Comparison of ENCODE assay signal across 8 cellular contexts in the genomic region with DNA sequence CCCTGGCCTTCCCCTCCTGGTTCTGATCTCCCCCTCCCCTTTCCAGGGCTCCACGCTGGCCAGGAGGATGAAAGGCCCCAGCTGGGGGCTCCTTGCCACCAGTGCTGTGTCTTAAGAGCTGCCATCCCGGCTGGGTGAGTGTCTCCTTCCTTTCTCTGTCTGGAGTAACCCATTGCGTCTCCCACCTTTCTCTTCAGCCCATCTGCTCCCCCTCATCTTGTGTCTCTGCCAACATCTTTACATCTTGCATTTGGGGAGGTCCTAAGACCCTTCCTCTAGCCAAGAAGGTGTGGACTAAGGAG. TPM values are rescaled to one million over a fixed set of nuclear protein-coding genes. Genes with fewer than 3 reads are reported as not detected.
DNase-seq lines count a peak whose midpoint lies in the region; ATAC-seq and TF ChIP-seq lines count a peak whose summit lies in the region.

No MANE protein-coding gene starts in this region.

- no peaks in the 10 kb centered on the region for H3K36me3 Mint-ChIP-seq in progenitor cell of endocrine pancreas (ENCODE audit: insufficient read depth)

- H3K27me3 ChIP-seq in DOHH2 (ENCODE audit: control insufficient read depth, low read length) (no peaks in the 10 kb centered on the region), SK-N-SH (ENCODE audit: insufficient read depth) (no peaks in the 10 kb centered on the region)

- H3K4me1 ChIP-seq in DOHH2 (ENCODE audit: control insufficient read depth, low read length) (peaks cover 41% of the 10 kb centered on the region), SK-N-SH (ENCODE audit: control insufficient read depth in 1 of 2, insufficient read depth in 2 of 2, low read depth in 1 of 2, low read length in 1 of 2) (peaks cover 13 to 31% of the 10 kb centered on the region in 2 experiments)

- H3K9me3 Mint-ChIP-seq in progenitor cell of endocrine pancreas (ENCODE audit: low read depth), result no peaks in the 10 kb centered on the region

- H4K20me1 ChIP-seq in DOHH2 (ENCODE audit: control insufficient read depth, insufficient read depth, low read depth, low read length) (no peaks in the 10 kb centered on the region), SK-N-SH (ENCODE audit: insufficient read depth) (peaks cover 12% of the 10 kb centered on the region; the same call in 1 of the 2 replicates)

- no peaks in the 10 kb centered on the region for H3K27me3 Mint-ChIP-seq in progenitor cell of endocrine pancreas

- H3K4me3 Mint-ChIP-seq in progenitor cell of endocrine pancreas (ENCODE audit: low read depth), result peak overlapping the region; percentile 94

- CTCF ChIA-PET in SK-N-SH (lab: Yijun Ruan, JAX), result interaction anchor here (0.9 to 3.6 kb wide), 6 partner anchors 13 to 58 kb away, joined by 3 to 12 read pairs (median 4); partner anchors contain the start of genes EFS, HOMEZ and PABPN1

- peak overlapping the region; percentile 95 for H3K9ac ChIP-seq in SK-N-SH

- 0% methylated on average over 3 of the region's 3 CpGs for WGBS in SK-N-SH (ENCODE audit: low lambda C conversion rate)

- peak overlapping the region; percentile 32; the same call in 1 of the 2 replicates for H3K27ac ChIP-seq in DOHH2 (ENCODE audit: low read depth, low read length)
- peak overlapping the region; percentile 76 to 91 for H3K27ac ChIP-seq in SK-N-SH (ENCODE audit: low read depth in 2 of 2, low read length in 1 of 2)

- H3K4me2 ChIP-seq in DOHH2 (ENCODE audit: low read length) (peak overlapping the region; percentile 90), SK-N-SH (peak overlapping the region; percentile 96)

- H3K79me2 ChIP-seq in DOHH2 (ENCODE audit: control insufficient read depth, low read length) (peaks cover 26% of the 10 kb centered on the region), SK-N-SH (ENCODE audit: insufficient read depth) (peaks cover 57% of the 10 kb centered on the region)

- H3K9me2 ChIP-seq in DOHH2 (replicated peaks; ENCODE audit: control insufficient read depth, low read length) (no peaks in the 10 kb centered on the region), SK-N-SH (no peaks in the 10 kb centered on the region)

- DNase-seq in SK-N-SH, result no peak
- DNase-seq in fibroblast of the aortic adventitia (ENCODE audit: low read depth), result no peak
- no peak for DNase-seq in progenitor cell of endocrine pancreas (ENCODE audit: low spot score, unreplicated experiment)
- DNase-seq in activated CD4-positive, CD25-positive, alpha-beta regulatory T cell treated with anti-CD3 and anti-CD28 coated beads, Interleukin-2, amount 50 U/mL, for 72 hours, result no peak
- no peak for DNase-seq in activated CD4-positive, alpha-beta T cell treated with anti-CD3 and anti-CD28 coated beads, Interleukin-2, amount 50 U/mL, for 1 hour

- POLR2A ChIA-PET in SK-N-SH (lab: Yijun Ruan, JAX), result interaction anchor here (0.7 to 3.9 kb wide), 3 partner anchors 14 to 59 kb away, joined by 3 to 34 read pairs (median 4); partner anchors contain the start of genes HOMEZ and PABPN1

- TF ChIP-seq EP300 in SK-N-SH (IDR thresholded peaks at IDR 0.05; ENCODE audit: borderline replicate concordance in 1 of 2, low read depth in 1 of 2, low read length in 1 of 2), result no peak

- peaks cover 23% of the 10 kb centered on the region for H3K4me1 Mint-ChIP-seq in progenitor cell of endocrine pancreas (ENCODE audit: low read depth)

- peaks cover 10% of the 10 kb centered on the region for H3F3A ChIP-seq in DOHH2 (ENCODE audit: control insufficient read depth, insufficient read depth)
- H3F3A ChIP-seq in SK-N-SH (replicated peaks; ENCODE audit: insufficient read depth), result peaks cover 21% of the 10 kb centered on the region

- H3K36me3 ChIP-seq in DOHH2 (ENCODE audit: control insufficient read depth, low read length), result peaks cover 15% of the 10 kb centered on the region
- peaks cover 28 to 32% of the 10 kb centered on the region in 2 experiments for H3K36me3 ChIP-seq in SK-N-SH (replicated peaks in 1 of 2; ENCODE audit: control insufficient read depth in 1 of 2, insufficient read depth in 2 of 2, low read length in 1 of 2)

- TF ChIP-seq CTCF in DOHH2 (IDR thresholded peaks at IDR 0.05; ENCODE audit: low read depth, low read length, poor library complexity, severe bottlenecking), result no peak
- TF ChIP-seq CTCF in SK-N-SH (IDR thresholded peaks at IDR 0.05), result no peak
- TF ChIP-seq CTCF in fibroblast of the aortic adventitia (IDR thresholded peaks at IDR 0.05; ENCODE audit: insufficient read depth, low read length), result no peak
- TF ChIP-seq CTCF in progenitor cell of endocrine pancreas (IDR thresholded peaks at IDR 0.05; ENCODE audit: unreplicated experiment), result no peak

- peak overlapping the region; percentile 98 for H3K27ac Mint-ChIP-seq in progenitor cell of endocrine pancreas

- TF ChIP-seq RAD21 in SK-N-SH (IDR thresholded peaks at IDR 0.05; ENCODE audit: low read length), result no peak

- H3K9me3 ChIP-seq in DOHH2 (ENCODE audit: control insufficient read depth, insufficient read depth, low read length) (no peaks in the 10 kb centered on the region), SK-N-SH (no peaks in the 10 kb centered on the region)

- peak overlapping the region; percentile 91 for H3K4me3 ChIP-seq in DOHH2 (ENCODE audit: low read length)
- peak overlapping the region; percentile 93 to 97 for H3K4me3 ChIP-seq in SK-N-SH (ENCODE audit: low read depth in 2 of 2, low read length in 1 of 2)
- peak overlapping the region; percentile 95 for H3K4me3 ChIP-seq in fibroblast of the aortic adventitia (ENCODE audit: low read depth, low read length)

- ATAC-seq in HG02938 (IDR thresholded peaks at IDR 0.05; ENCODE audit: unreplicated experiment) (no peak), GM18520 (IDR thresholded peaks at IDR 0.05; ENCODE audit: unreplicated experiment) (no peak)

- H2AFZ ChIP-seq in SK-N-SH (ENCODE audit: low read depth), result no peak overlapping the region

TF ChIP-seq in SK-N-SH, 30 proteins besides CTCF, POLR2A, EP300 and RAD21:
- no peak for TF ChIP-seq NFIC (IDR thresholded peaks at IDR 0.05; ENCODE audit: borderline replicate concordance)

RNA-seq across cellular contexts. Expression of gene BCL2L2, which starts 0.5 kb away (rescaled TPM):
- 30.6 and 49.4 TPM in 2 replicates for polyA plus RNA-seq in SK-N-SH (2012; rRNA removed)
- 27.9 and 35.0 TPM in 2 replicates for polyA plus RNA-seq in SK-N-SH (2012; cell fraction: cytosol; rRNA removed)
- polyA plus RNA-seq in SK-N-SH (2012; cell fraction: nucleus; rRNA removed), result 84.6 and 96.8 TPM in 2 replicates
- total RNA-seq in fibroblast of the aortic adventitia (ENCODE audit: low replicate concordance) (18.5 and 19.9 TPM in 2 replicates), progenitor cell of endocrine pancreas (23.7 and 24.3 TPM in 2 replicates)

RNA-seq across cellular contexts. Expression of gene PPP1R3E, which starts 4.4 kb away (rescaled TPM):
- 6.6 and 7.4 TPM in 2 replicates for polyA plus RNA-seq in SK-N-SH (2012; rRNA removed)
- 3.5 and 3.7 TPM in 2 replicates for polyA plus RNA-seq in SK-N-SH (2012; cell fraction: cytosol; rRNA removed)
- polyA plus RNA-seq in SK-N-SH (2012; cell fraction: nucleus; rRNA removed), result 42.7 and 51.8 TPM in 2 replicates
- total RNA-seq in fibroblast of the aortic adventitia (ENCODE audit: low replicate concordance) (6.6 and 10.9 TPM in 2 replicates), progenitor cell of endocrine pancreas (8.4 and 8.9 TPM in 2 replicates)

RNA-seq across cellular contexts. Expression of gene PABPN1, which starts 14.2 kb away (rescaled TPM):
- polyA plus RNA-seq in SK-N-SH (2012; rRNA removed), result 266 and 444 TPM in 2 replicates
- polyA plus RNA-seq in SK-N-SH (2012; cell fraction: cytosol; rRNA removed), result 167 and 172 TPM in 2 replicates
- 987 and 2,028 TPM in 2 replicates for polyA plus RNA-seq in SK-N-SH (2012; cell fraction: nucleus; rRNA removed)
- total RNA-seq in fibroblast of the aortic adventitia (ENCODE audit: low replicate concordance), result 44.8 and 53.4 TPM in 2 replicates
- total RNA-seq in progenitor cell of endocrine pancreas, result 318 and 338 TPM in 2 replicates

RNA-seq across cellular contexts. Expression of gene HOMEZ, which starts 21.2 kb away (rescaled TPM):
- 7.7 and 8.7 TPM in 2 replicates for polyA plus RNA-seq in SK-N-SH (2012; rRNA removed)
- polyA plus RNA-seq in SK-N-SH (2012; cell fraction: cytosol; rRNA removed), result 6.8 and 7.8 TPM in 2 replicates
- polyA plus RNA-seq in SK-N-SH (2012; cell fraction: nucleus; rRNA removed), result 8.6 and 11.1 TPM in 2 replicates
- total RNA-seq in fibroblast of the aortic adventitia (ENCODE audit: low replicate concordance) (7.0 and 7.5 TPM in 2 replicates), progenitor cell of endocrine pancreas (21.1 and 22.5 TPM in 2 replicates)

RNA-seq across cellular contexts. Expression of gene SLC22A17, which starts 45.6 kb away (rescaled TPM):
- 20.6 and 27.2 TPM in 2 replicates for polyA plus RNA-seq in SK-N-SH (2012; rRNA removed)
- polyA plus RNA-seq in SK-N-SH (2012; cell fraction: cytosol; rRNA removed), result 6.7 and 12.0 TPM in 2 replicates
- polyA plus RNA-seq in SK-N-SH (2012; cell fraction: nucleus; rRNA removed), result 94.2 and 116 TPM in 2 replicates
- total RNA-seq in fibroblast of the aortic adventitia (ENCODE audit: low replicate concordance) (9.6 and 13.4 TPM in 2 replicates), progenitor cell of endocrine pancreas (26.2 and 29.3 TPM in 2 replicates)
